Comparison of ENCODE assay signal across 35 cellular contexts in the genomic region with DNA sequence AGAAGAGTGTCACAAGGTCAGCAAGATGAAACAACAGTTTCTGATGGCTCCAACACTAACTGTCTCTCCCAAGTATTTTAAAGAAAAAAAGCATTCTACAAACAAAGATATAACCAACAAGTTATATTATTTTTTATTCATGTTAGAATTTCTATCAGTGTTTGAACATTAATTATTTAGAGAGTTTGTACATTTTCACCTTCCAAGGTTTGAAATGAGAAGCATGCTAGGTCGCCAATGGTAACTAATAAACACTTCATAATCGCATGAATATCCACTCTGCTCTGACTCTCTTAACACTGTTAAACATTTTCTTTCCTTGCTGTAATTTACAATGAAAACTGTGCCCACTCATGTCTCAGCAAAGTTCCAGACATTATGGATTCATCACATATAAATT.
"Had no signal": no experiment of that assay in that cellular context is flagged by ENCODE, and none has a peak within 500 bp of the region (broad histone marks: within the 10 kb centered on the region; RNA-seq: fewer than 3 reads in every experiment).

No MANE protein-coding gene starts in this region.

- H3K9me3 ChIP-seq: MG63 had no signal

- H3K36me3 ChIP-seq: MG63 had no signal

- DNase-seq: Karpas-422, Kasumi-1, MG63, MM.1S, MV-4-11, NCI-H1048, NCI-H1092, NCI-H1092 treated with DMSO at 0.1 percent for 48 hours, NCI-H1105, NCI-H1105 treated with DMSO at 0.1 percent for 48 hours, NCI-H1417, NCI-H1417 treated with DMSO at 0.1 percent for 48 hours, NCI-H1436, NCI-H1436 treated with DMSO at 0.1 percent for 48 hours, NCI-H146, NCI-H1694, NCI-H1694 treated with DMSO at 0.1 percent for 48 hours, NCI-H187, NCI-H187 treated with DMSO at 0.1 percent for 48 hours, NCI-H1930, NCI-H2029, NCI-H2029 treated with DMSO at 0.1 percent for 48 hours, NCI-H2081, NCI-H2081 treated with DMSO at 0.1 percent for 48 hours, NCI-H2107, NCI-H2171, NCI-H2171 treated with DMSO at 0.1 percent for 48 hours, NCI-H2227 treated with DMSO at 0.1 percent for 48 hours, NCI-H226, NCI-H345, NCI-H446, NCI-H446 treated with DMSO at 0.1 percent for 48 hours, NCI-H510A, NCI-H510A treated with DMSO at 0.1 percent for 48 hours, NCI-H524 had no signal

- H3K4me3 ChIP-seq: MG63 had no signal

- H3K27me3 ChIP-seq: MG63 had no signal
